In the genomic region with DNA sequence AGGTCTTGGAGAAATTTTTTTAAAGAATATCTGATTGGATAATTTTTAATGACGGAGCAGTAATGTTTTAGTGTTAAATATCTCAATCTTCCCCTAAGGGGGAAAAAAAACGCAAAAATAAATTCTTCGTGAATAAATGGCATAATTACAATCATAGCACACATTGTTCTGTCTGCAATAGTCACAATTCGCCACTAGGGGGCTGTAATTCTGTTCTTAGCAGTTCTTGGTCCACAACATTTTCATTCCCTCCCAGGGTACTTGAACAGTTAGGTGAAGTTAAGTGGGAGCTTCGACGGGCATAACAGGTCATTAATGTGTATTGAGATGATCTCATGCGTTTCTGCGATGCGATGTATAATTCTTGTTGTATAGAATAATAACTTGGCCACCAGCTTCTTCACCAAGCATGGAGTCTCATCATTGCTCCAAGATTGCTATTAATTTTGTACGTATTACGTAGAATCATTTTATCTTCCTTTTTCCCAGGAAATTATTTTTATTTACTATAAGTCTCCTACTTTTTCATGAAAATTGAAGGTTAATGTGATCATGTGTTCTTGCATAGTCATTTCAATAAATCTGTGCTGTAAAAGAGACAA, we compare ENCODE assay signal across 8 cellular contexts. TPM values are rescaled to one million over a fixed set of nuclear protein-coding genes. Genes with fewer than 3 reads are reported as not detected.
DNase-seq lines count a peak whose midpoint lies in the region; ATAC-seq, FAIRE-seq and TF ChIP-seq lines count a peak whose summit lies in the region.

No MANE protein-coding gene starts in this region.

- H3K36me3 ChIP-seq in DND-41 (ENCODE audit: insufficient read depth, low read length) (no peaks in the 10 kb centered on the region), HCT116 (ENCODE audit: control insufficient read depth in 1 of 2, insufficient read depth in 2 of 2, low read length in 2 of 2) (no peaks in the 10 kb centered on the region), HepG2 (replicated peaks in 1 of 2; ENCODE audit: control insufficient read depth in 1 of 2, insufficient read depth in 2 of 2, low read length in 2 of 2) (no peaks in the 10 kb centered on the region)

- H3K36me3 Mint-ChIP-seq in brain = no peaks in the 10 kb centered on the region
- no peaks in the 10 kb centered on the region for H3K36me3 Mint-ChIP-seq in activated T-helper 17 cell treated with anti-CD3 and anti-CD28 coated beads, Interleukin-2, amount 50 U/mL, for 72 hours (ENCODE audit: low read depth)
- no peaks in the 10 kb centered on the region for H3K36me3 Mint-ChIP-seq in T-helper 2 cell treated with Interferon-gamma antibody and Interleukin-4, amounts not matched to agents 5 μg/mL and 100 μg/mL, for 36 hours (ENCODE audit: low read depth)

- H4K20me1 ChIP-seq in DND-41 (ENCODE audit: insufficient read depth, low read length) (no peaks in the 10 kb centered on the region), HCT116 (ENCODE audit: insufficient read depth) (no peaks in the 10 kb centered on the region), HepG2 (ENCODE audit: insufficient read depth, low read length) (no peaks in the 10 kb centered on the region)

- in situ Hi-C loops in HepG2 (cut with HindIII; ENCODE audit: extremely low pct_ligation_motif_present, low pct_unique_long_range_greater_than_20kb) = no loop called here

- H3K27ac Mint-ChIP-seq in brain = no peak overlapping the region
- no peak overlapping the region for H3K27ac Mint-ChIP-seq in activated T-helper 17 cell treated with anti-CD3 and anti-CD28 coated beads, Interleukin-2, amount 50 U/mL, for 72 hours
- no peak overlapping the region for H3K27ac Mint-ChIP-seq in T-helper 2 cell treated with Interferon-gamma antibody and Interleukin-4, amounts not matched to agents 5 μg/mL and 100 μg/mL, for 36 hours

- H3K4me1 ChIP-seq in DND-41 (ENCODE audit: insufficient read depth, low read length) (no peaks in the 10 kb centered on the region), HCT116 (ENCODE audit: control insufficient read depth in 1 of 2, insufficient read depth in 2 of 2, low read length in 2 of 2) (no peaks in the 10 kb centered on the region), HepG2 (ENCODE audit: insufficient read depth, low read length) (no peaks in the 10 kb centered on the region)

- peak; percentile 58 for TF ChIP-seq CTCF in AG04449 (IDR thresholded peaks at IDR 0.05; ENCODE audit: insufficient read depth, low read length, missing control alignments)
- TF ChIP-seq CTCF in DND-41 (IDR thresholded peaks at IDR 0.05; ENCODE audit: borderline replicate concordance, extremely low read depth, low read length, poor library complexity, severe bottlenecking) = peak; percentile 67
- TF ChIP-seq CTCF in HCT116 (IDR thresholded peaks at IDR 0.05 in 2 of 3, conservative IDR thresholded peaks at IDR 0.05 in 1 of 3; ENCODE audit: borderline replicate concordance in 1 of 3, insufficient read depth in 1 of 3, low read depth in 2 of 3, low read length in 2 of 3) = peak; percentile 16 to 67 (median 61); a peak in 5 of 6 replicates
- peak; percentile 65 to 88 for TF ChIP-seq CTCF in brain (conservative IDR thresholded peaks at IDR 0.05)
- TF ChIP-seq CTCF in HepG2 (CRISPR knock-in tag; IDR thresholded peaks at IDR 0.05) = peak; percentile 55

- no peak overlapping the region for H3K4me2 ChIP-seq in DND-41 (ENCODE audit: insufficient read depth, low read length)
- no peak overlapping the region for H3K4me2 ChIP-seq in HCT116 (ENCODE audit: low read length)
- no peak overlapping the region for H3K4me2 ChIP-seq in HepG2 (ENCODE audit: low read depth, low read length)

- H3K9me3 Mint-ChIP-seq in brain = peaks cover 0 to 3% (median 0%) of the 10 kb centered on the region in 5 experiments
- no peaks in the 10 kb centered on the region for H3K9me3 Mint-ChIP-seq in activated T-helper 17 cell treated with anti-CD3 and anti-CD28 coated beads, Interleukin-2, amount 50 U/mL, for 72 hours
- H3K9me3 Mint-ChIP-seq in T-helper 2 cell treated with Interferon-gamma antibody and Interleukin-4, amounts not matched to agents 5 μg/mL and 100 μg/mL, for 36 hours = no peaks in the 10 kb centered on the region

- ATAC-seq in DND-41 (ENCODE audit: insufficient read depth, low read depth) (no peak), HCT116 (peak; percentile 72), HepG2 (no peak)
- no peak for ATAC-seq in activated T-helper 17 cell treated with anti-CD3 and anti-CD28 coated beads, Interleukin-2, amount 50 U/mL, for 72 hours (replicated peaks)

- H3K27me3 Mint-ChIP-seq in brain = peaks cover 7% of the 10 kb centered on the region
- no peaks in the 10 kb centered on the region for H3K27me3 Mint-ChIP-seq in activated T-helper 17 cell treated with anti-CD3 and anti-CD28 coated beads, Interleukin-2, amount 50 U/mL, for 72 hours
- H3K27me3 Mint-ChIP-seq in T-helper 2 cell treated with Interferon-gamma antibody and Interleukin-4, amounts not matched to agents 5 μg/mL and 100 μg/mL, for 36 hours (ENCODE audit: low read depth) = no peaks in the 10 kb centered on the region

- 21% methylated on average over 9 of the region's 11 CpGs for WGBS in HepG2 (ENCODE audit: low lambda C conversion rate)

- H3K79me2 ChIP-seq in DND-41 (ENCODE audit: insufficient read depth, low read length) (no peaks in the 10 kb centered on the region), HCT116 (ENCODE audit: insufficient read depth, low read length) (no peaks in the 10 kb centered on the region), HepG2 (ENCODE audit: insufficient read depth, low read length) (no peaks in the 10 kb centered on the region)

- CTCF ChIA-PET in AG04449 (lab: Yijun Ruan, JAX) = interaction anchor here (0.6 to 3.1 kb wide), 6 partner anchors 11 to 543 kb away, joined by 3 to 16 read pairs (median 5); no protein-coding TSS in a partner anchor
- CTCF ChIA-PET in HCT116 (lab: Charles Lee) = interaction anchor here (0.9 to 1.5 kb wide), 3 partner anchors 9 to 348 kb away, joined by 3 to 7 read pairs (median 6); no protein-coding TSS in a partner anchor
- CTCF ChIA-PET in HepG2 (lab: Yijun Ruan, JAX; ENCODE audit: low intra/inter-chr PET ratio, low total read pairs) = no interaction called here

- TF ChIP-seq RAD21 in HCT116 (IDR thresholded peaks at IDR 0.05; ENCODE audit: low read depth) = peak; percentile 36; the same call in 1 of the 2 replicates
- no peak for TF ChIP-seq RAD21 in HepG2 (CRISPR knock-in tag; IDR thresholded peaks at IDR 0.05)

- H3K9me3 ChIP-seq in DND-41 (ENCODE audit: insufficient read depth, low read length, severe bottlenecking) = no peaks in the 10 kb centered on the region
- no peaks in the 10 kb centered on the region for H3K9me3 ChIP-seq in HCT116 (ENCODE audit: control insufficient read depth in 1 of 2, insufficient read depth in 1 of 2, low read depth in 1 of 2, low read length in 2 of 2)
- H3K9me3 ChIP-seq in HepG2 (ENCODE audit: low read length) = no peaks in the 10 kb centered on the region

- no peaks in the 10 kb centered on the region for H3K9me2 ChIP-seq in HCT116 (ENCODE audit: insufficient read depth)

- TF ChIP-seq EP300 in HepG2 (IDR thresholded peaks at IDR 0.05; ENCODE audit: low read depth in 2 of 2, low read length in 2 of 2) = no peak
- TF ChIP-seq EP300 in HepG2 (CRISPR knock-in tag; IDR thresholded peaks at IDR 0.05; ENCODE audit: borderline replicate concordance) = no peak

- H3K4me3 ChIP-seq in AG04449 (ENCODE audit: low read depth, low read length) (no peak overlapping the region), DND-41 (ENCODE audit: low read depth in 1 of 2, low read length in 2 of 2) (no peak overlapping the region), HCT116 (replicated peaks in 1 of 2; ENCODE audit: low read depth in 1 of 2, low read length in 2 of 2) (no peak overlapping the region), HepG2 (replicated peaks in 1 of 3; ENCODE audit: insufficient read depth in 1 of 3, low read depth in 2 of 3, low read length in 3 of 3) (no peak overlapping the region)

- no peak overlapping the region for H3K9ac ChIP-seq in DND-41 (ENCODE audit: low read depth, low read length)
- no peak overlapping the region for H3K9ac ChIP-seq in HCT116 (ENCODE audit: low read length)
- no peak overlapping the region for H3K9ac ChIP-seq in HepG2 (ENCODE audit: insufficient read depth, low read depth, low read length)

- H3K4me3 Mint-ChIP-seq in brain = no peak overlapping the region
- H3K4me3 Mint-ChIP-seq in activated T-helper 17 cell treated with anti-CD3 and anti-CD28 coated beads, Interleukin-2, amount 50 U/mL, for 72 hours = no peak overlapping the region
- no peak overlapping the region for H3K4me3 Mint-ChIP-seq in T-helper 2 cell treated with Interferon-gamma antibody and Interleukin-4, amounts not matched to agents 5 μg/mL and 100 μg/mL, for 36 hours

- RAD21 ChIA-PET in HCT116 (lab: Charles Lee; ENCODE audit: low non-redundant PET in 1 of 2, low total read pairs in 2 of 2, uncharacterized antibody in 2 of 2, unreplicated experiment in 2 of 2) = no interaction called here

- H3K4me1 Mint-ChIP-seq in brain = no peaks in the 10 kb centered on the region
- no peaks in the 10 kb centered on the region for H3K4me1 Mint-ChIP-seq in activated T-helper 17 cell treated with anti-CD3 and anti-CD28 coated beads, Interleukin-2, amount 50 U/mL, for 72 hours
- H3K4me1 Mint-ChIP-seq in T-helper 2 cell treated with Interferon-gamma antibody and Interleukin-4, amounts not matched to agents 5 μg/mL and 100 μg/mL, for 36 hours (ENCODE audit: low read depth) = no peaks in the 10 kb centered on the region

- FAIRE-seq in HepG2 (lab: Jason Lieb, UNC) = peak; percentile 81

- TF ChIP-seq POLR2A in HCT116 (IDR thresholded peaks at IDR 0.05; ENCODE audit: borderline replicate concordance, extremely low read depth, insufficient read depth, insufficient read length) = no peak
- TF ChIP-seq POLR2A in HepG2 (IDR thresholded peaks at IDR 0.05; ENCODE audit: insufficient read depth in 1 of 2, low read depth in 2 of 2, low read length in 2 of 2) = no peak

- BruUV-seq in HCT116 (replicated peaks; lab: Mats Ljungman, UMichigan) (no TSS peak), HepG2 (replicated peaks; lab: Mats Ljungman, UMichigan) (no TSS peak)

- POLR2A ChIA-PET in AG04449 (lab: Yijun Ruan, JAX) (no interaction called here), HCT116 (lab: Charles Lee) (no interaction called here), HepG2 (lab: Yijun Ruan, JAX) (no interaction called here)

- intact Hi-C loops in HCT116 (cut with micrococcal nuclease) (loop anchor here (5.0 kb wide), 1 partner anchor 346 kb away; no protein-coding TSS in a partner anchor), HepG2 (cut with micrococcal nuclease; ENCODE audit: unreplicated experiment) (loop anchor here (10.0 kb wide), 1 partner anchor 344 kb away; no protein-coding TSS in a partner anchor)

- no peak overlapping the region for H3K27ac ChIP-seq in DND-41 (ENCODE audit: low read length)
- no peak overlapping the region for H3K27ac ChIP-seq in HCT116 (ENCODE audit: low read depth, low read length)
- no peak overlapping the region for H3K27ac ChIP-seq in HepG2 (ENCODE audit: extremely low read length, insufficient read depth, low read length)

- DNase-seq in AG04449 (ENCODE audit: low read depth, low spot score) (no peak), DND-41 (peak; percentile 13), HCT116 (ENCODE audit: low read depth, low spot score) (peak; percentile 34), NCI-H2196 (lab: John Stamatoyannopoulos, UW; ENCODE audit: unreplicated experiment) (peak; percentile 4), HepG2 (ENCODE audit: low spot score) (peak; percentile 3)
- no peak for DNase-seq in T-helper 2 cell treated with Interferon-gamma antibody and Interleukin-4, amounts not matched to agents 5 μg/mL and 100 μg/mL, for 36 hours (ENCODE audit: low spot score)

- no peaks in the 10 kb centered on the region for H3K27me3 ChIP-seq in DND-41 (ENCODE audit: insufficient read depth, low read length, poor library complexity)
- H3K27me3 ChIP-seq in HCT116 (ENCODE audit: insufficient read depth, low read length) = no peaks in the 10 kb centered on the region
- H3K27me3 ChIP-seq in HepG2 (ENCODE audit: control insufficient read depth in 1 of 2, insufficient read depth in 2 of 2, low read length in 2 of 2) = no peaks in the 10 kb centered on the region

- no peak overlapping the region for H2AFZ ChIP-seq in DND-41 (ENCODE audit: low read depth, low read length)
- no peak overlapping the region for H2AFZ ChIP-seq in HCT116 (ENCODE audit: low read depth, low read length, poor library complexity, severe bottlenecking)
- H2AFZ ChIP-seq in HepG2 (ENCODE audit: low read length) = no peak overlapping the region

RNA-seq across cellular contexts. Expression of gene HTR2C, which starts 27.2 kb away (rescaled TPM):
- not detected for total RNA-seq in HCT116 (2021; ENCODE audit: unreplicated experiment)
- not detected in 2 replicates for polyA plus RNA-seq in HCT116 (2012)
- 0.07 TPM for polyA plus RNA-seq in brain (ENCODE audit: insufficient read depth, low read depth, low replicate concordance)
- not detected in 2 replicates for total RNA-seq in HepG2 (2016; rRNA removed; fragmentation: Illumina TruSeq; extraction: Trizol)
- not detected in 2 replicates for total RNA-seq in HepG2 (2016; cell fraction: cytosol; rRNA removed; fragmentation: Illumina TruSeq; extraction: Trizol; ENCODE audit: low read depth)
- total RNA-seq in HepG2 (2016; cell fraction: insoluble cytoplasmic fraction; rRNA removed; fragmentation: Illumina TruSeq; extraction: Trizol) = not detected in 2 replicates
- total RNA-seq in HepG2 (2016; cell fraction: membrane; rRNA removed; fragmentation: Illumina TruSeq; extraction: Trizol) = not detected in 2 replicates
- not detected in 2 replicates for total RNA-seq in HepG2 (2016; cell fraction: nucleus; rRNA removed; fragmentation: Illumina TruSeq; extraction: Trizol)
- polyA plus RNA-seq in HepG2 (2011; rRNA removed) = 0.01 TPM in 1 of 2 replicates, not detected in the other
- polyA plus RNA-seq in HepG2 (2011; cell fraction: cytosol; rRNA removed) = not detected in 2 replicates
- not detected in 2 replicates for polyA plus RNA-seq in HepG2 (2011; cell fraction: nucleus; rRNA removed)
- polyA plus RNA-seq in HepG2 (2012) = not detected in 2 replicates
- polyA plus RNA-seq in HepG2 (2016; cell fraction: cytosol; fragmentation: Illumina TruSeq; extraction: Trizol; ENCODE audit: low read depth) = not detected in 2 replicates
- polyA plus RNA-seq in HepG2 (2016; cell fraction: insoluble cytoplasmic fraction; fragmentation: Illumina TruSeq; extraction: Trizol; ENCODE audit: low read depth) = not detected in 2 replicates
- polyA plus RNA-seq in HepG2 (2016; cell fraction: membrane; fragmentation: Illumina TruSeq; extraction: Trizol; ENCODE audit: low read depth) = not detected in 2 replicates
- not detected in 2 replicates for polyA plus RNA-seq in HepG2 (2016; cell fraction: nucleus; fragmentation: Illumina TruSeq; extraction: Trizol; ENCODE audit: insufficient read depth, low read depth)
- not detected in 2 replicates for polyA minus RNA-seq in HepG2 (2011; rRNA and poly(A)+ RNA removed; ENCODE audit: low replicate concordance)
- not detected in 2 replicates for polyA minus RNA-seq in HepG2 (2011; cell fraction: cytosol; rRNA and poly(A)+ RNA removed)
- polyA minus RNA-seq in HepG2 (2011; cell fraction: nucleus; rRNA and poly(A)+ RNA removed) = not detected in 2 replicates
- not detected for total RNA-seq in activated T-helper 17 cell treated with anti-CD3 and anti-CD28 coated beads, Interleukin-2, amount 50 U/mL, for 72 hours

Comparison
In these comparisons a context has a peak if more than half of its experiments do, and no peak if none do; other contexts are left out.
1. DNase-seq: peak in DND-41 (single experiment), HCT116 (single experiment), NCI-H2196 (single experiment) and HepG2 (single experiment); none in AG04449 (single experiment) and T-helper 2 cell treated with Interferon-gamma antibody and Interleukin-4, amounts not matched to agents 5 μg/mL and 100 μg/mL, for 36 hours (single experiment).
2. Peak in every context shown above with its lines, with median percentiles within 50 percentile points of each other: CTCF ChIP-seq.